ENCODE assay signal across 1 cellular context in genomic region chr18:58596265-58596681, GRCh38.
TF ChIP-seq lines count a peak whose summit lies in the region.

No MANE protein-coding gene starts in this region.

TF ChIP-seq in IMR-90, 13 proteins besides CTCF, POLR2A, EP300 and RAD21 (continued from another document):
- TF ChIP-seq, protein P1, sequence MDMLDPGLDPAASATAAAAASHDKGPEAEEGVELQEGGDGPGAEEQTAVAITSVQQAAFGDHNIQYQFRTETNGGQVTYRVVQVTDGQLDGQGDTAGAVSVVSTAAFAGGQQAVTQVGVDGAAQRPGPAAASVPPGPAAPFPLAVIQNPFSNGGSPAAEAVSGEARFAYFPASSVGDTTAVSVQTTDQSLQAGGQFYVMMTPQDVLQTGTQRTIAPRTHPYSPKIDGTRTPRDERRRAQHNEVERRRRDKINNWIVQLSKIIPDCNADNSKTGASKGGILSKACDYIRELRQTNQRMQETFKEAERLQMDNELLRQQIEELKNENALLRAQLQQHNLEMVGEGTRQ (IDR thresholded peaks at IDR 0.05; ENCODE audit: low read depth, low read length) = no peak
- TF ChIP-seq RCOR1 (IDR thresholded peaks at IDR 0.05; ENCODE audit: insufficient replicate concordance, low read length) (no peak), MXI1 (IDR thresholded peaks at IDR 0.05; ENCODE audit: borderline replicate concordance, low read depth, low read length) (no peak), CHD1 (IDR thresholded peaks at IDR 0.05; ENCODE audit: low read depth, low read length) (no peak), MAZ (IDR thresholded peaks at IDR 0.05; ENCODE audit: borderline replicate concordance, low read depth, low read length) (no peak), RFX5 (IDR thresholded peaks at IDR 0.05; ENCODE audit: low read depth, low read length) (no peak), MAFK (IDR thresholded peaks at IDR 0.05; ENCODE audit: low read depth, low read length) (no peak)
- TF ChIP-seq, protein P2, sequence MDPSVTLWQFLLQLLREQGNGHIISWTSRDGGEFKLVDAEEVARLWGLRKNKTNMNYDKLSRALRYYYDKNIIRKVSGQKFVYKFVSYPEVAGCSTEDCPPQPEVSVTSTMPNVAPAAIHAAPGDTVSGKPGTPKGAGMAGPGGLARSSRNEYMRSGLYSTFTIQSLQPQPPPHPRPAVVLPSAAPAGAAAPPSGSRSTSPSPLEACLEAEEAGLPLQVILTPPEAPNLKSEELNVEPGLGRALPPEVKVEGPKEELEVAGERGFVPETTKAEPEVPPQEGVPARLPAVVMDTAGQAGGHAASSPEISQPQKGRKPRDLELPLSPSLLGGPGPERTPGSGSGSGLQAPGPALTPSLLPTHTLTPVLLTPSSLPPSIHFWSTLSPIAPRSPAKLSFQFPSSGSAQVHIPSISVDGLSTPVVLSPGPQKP (IDR thresholded peaks at IDR 0.05; ENCODE audit: borderline replicate concordance, low read depth, low read length) = no peak
